Comparison of ENCODE assay signal across 8 cellular contexts in genomic region chr1:234607091-234608025, GRCh38. TPM values are rescaled to one million over a fixed set of nuclear protein-coding genes. Genes with fewer than 3 reads are reported as not detected.
DNase-seq lines count a peak whose midpoint lies in the region; TF ChIP-seq lines count a peak whose summit lies in the region.

No MANE protein-coding gene starts in this region.

- H3K27ac Mint-ChIP-seq in osteocyte (ENCODE audit: unreplicated experiment): peak overlapping the region; percentile 91

- H3K4me1 Mint-ChIP-seq in osteocyte (ENCODE audit: unreplicated experiment): peaks cover 45% of the 10 kb centered on the region

- H3K9me3 Mint-ChIP-seq in osteocyte (ENCODE audit: unreplicated experiment): no peaks in the 10 kb centered on the region

- peak; percentile 73 for DNase-seq in activated effector memory CD4-positive, alpha-beta T cell treated with anti-CD3 and anti-CD28 coated beads, Interleukin-2, amount 50 U/mL, for 16 hours
- DNase-seq in activated effector memory CD4-positive, alpha-beta T cell treated with Interleukin-2 at 50 U/mL for 16 hours: no peak
- DNase-seq in NCI-H2171 treated with DMSO at 0.1 percent for 48 hours (lab: John Stamatoyannopoulos, UW) (peak; percentile 50), fibroblast of villous mesenchyme (ENCODE audit: low read depth) (peak; percentile 59), osteocyte (ENCODE audit: extremely low spot score, unreplicated experiment) (no peak), iPS-NIHi11 (ENCODE audit: low spot score) (no peak)
- peak; percentile 28 for DNase-seq in activated CD8-positive, alpha-beta memory T cell treated with anti-CD3 and anti-CD28 coated beads, Interleukin-2, amount 50 U/mL, for 4 hours
- DNase-seq in central memory CD4-positive, alpha-beta T cell: no peak

- peaks cover 48% of the 10 kb centered on the region for H3K36me3 Mint-ChIP-seq in osteocyte (ENCODE audit: unreplicated experiment)

- H3K27me3 Mint-ChIP-seq in osteocyte (ENCODE audit: unreplicated experiment): no peaks in the 10 kb centered on the region

- H3K4me3 ChIP-seq in fibroblast of villous mesenchyme (ENCODE audit: low read depth, low read length): peak overlapping the region; percentile 84

- H3K4me3 Mint-ChIP-seq in osteocyte (ENCODE audit: unreplicated experiment): peak overlapping the region; percentile 92

- no peak for TF ChIP-seq CTCF in fibroblast of villous mesenchyme (IDR thresholded peaks at IDR 0.05; ENCODE audit: insufficient read depth, low read depth, low read length)
- no peak for TF ChIP-seq CTCF in osteocyte (IDR thresholded peaks at IDR 0.05)

RNA-seq across cellular contexts. Expression of gene IRF2BP2, which starts 2.6 kb away (rescaled TPM):
- total RNA-seq in fibroblast of villous mesenchyme: 53.1 and 60.9 TPM in 2 replicates
- total RNA-seq in osteocyte: 154 and 170 TPM in 2 replicates

Comparison
In these comparisons a context has a peak if more than half of its experiments do, and no peak if none do; other contexts are left out.
1. DNase-seq: peak in activated effector memory CD4-positive, alpha-beta T cell treated with anti-CD3 and anti-CD28 coated beads, Interleukin-2, amount 50 U/mL, for 16 hours (single experiment), NCI-H2171 treated with DMSO at 0.1 percent for 48 hours (single experiment), activated CD8-positive, alpha-beta memory T cell treated with anti-CD3 and anti-CD28 coated beads, Interleukin-2, amount 50 U/mL, for 4 hours (single experiment) and fibroblast of villous mesenchyme (single experiment); none in activated effector memory CD4-positive, alpha-beta T cell treated with Interleukin-2 at 50 U/mL for 16 hours (single experiment), osteocyte (single experiment), iPS-NIHi11 (single experiment) and central memory CD4-positive, alpha-beta T cell (single experiment).